ENCODE assay signal across 8 cellular contexts in genomic region chr10:10677479-10677878, GRCh38.
DNase-seq lines count a peak whose midpoint lies in the region; ATAC-seq, FAIRE-seq and TF ChIP-seq lines count a peak whose summit lies in the region.

No MANE protein-coding gene starts in this region.

- H3K9me1 ChIP-seq in endothelial cell of umbilical vein (replicated peaks; ENCODE audit: control insufficient read depth, extremely low read depth, insufficient read depth, low read length), result no peaks in the 10 kb centered on the region

- TF ChIP-seq CTCF in AG10803 (conservative IDR thresholded peaks at IDR 0.05; ENCODE audit: low read length) (peak; percentile 67), Peyer's patch (IDR thresholded peaks at IDR 0.05) (peak in 4 of 6 experiments; percentile 19 to 50 (median 44)), endothelial cell of umbilical vein (IDR thresholded peaks at IDR 0.05; ENCODE audit: extremely low read depth in 1 of 2, insufficient read depth in 1 of 2, low read depth in 1 of 2, low read length in 2 of 2) (peak; percentile 19 to 25), neural crest cell (conservative IDR thresholded peaks at IDR 0.05) (peak; percentile 74)

- TF ChIP-seq POLR2A in Peyer's patch (IDR thresholded peaks at IDR 0.05) (no peak), endothelial cell of umbilical vein (IDR thresholded peaks at IDR 0.05; ENCODE audit: low read depth, low read length) (no peak)

- H3K27me3 ChIP-seq in Peyer's patch (no peaks in the 10 kb centered on the region), endothelial cell of umbilical vein (ENCODE audit: control insufficient read depth in 2 of 2, insufficient read depth in 2 of 2, low read length in 2 of 2) (no peaks in the 10 kb centered on the region)

- dilution Hi-C loops in endothelial cell of umbilical vein (cut with MboI; ENCODE audit: extremely low pct_ligation_motif_present, low sequenced_read_pairs), result no loop called here

- no peak overlapping the region for H3K4me3 Mint-ChIP-seq in neural crest cell

- H3K9ac ChIP-seq in endothelial cell of umbilical vein (replicated peaks; ENCODE audit: extremely low read depth, insufficient read depth, low read length), result no peak overlapping the region

- H3K4me1 Mint-ChIP-seq in neural crest cell, result peaks cover 3% of the 10 kb centered on the region

- DNase-seq in AG10803 (ENCODE audit: low read depth) (peak; percentile 60), Peyer's patch (peak in 1 of 3 donors; percentile 56), endothelial cell of umbilical vein (ENCODE audit: low read depth, low spot score) (peak; percentile 50), neural crest cell (ENCODE audit: low read depth, low spot score) (peak; percentile 56), cerebellar nuclear complex (lab: John Stamatoyannopoulos, UW) (no peak), cortex of kidney (lab: John Stamatoyannopoulos, UW) (no peak)

- H4K20me1 ChIP-seq in endothelial cell of umbilical vein (replicated peaks; ENCODE audit: control insufficient read depth, extremely low read depth, insufficient read depth, low read length), result no peaks in the 10 kb centered on the region

- H3K36me3 ChIP-seq in Peyer's patch, result no peaks in the 10 kb centered on the region
- no peaks in the 10 kb centered on the region for H3K36me3 ChIP-seq in endothelial cell of umbilical vein (ENCODE audit: control insufficient read depth in 2 of 2, extremely low read depth in 1 of 2, insufficient read depth in 2 of 2, low read length in 2 of 2)

- no peaks in the 10 kb centered on the region for H3K9me3 ChIP-seq in Peyer's patch
- H3K9me3 ChIP-seq in endothelial cell of umbilical vein (replicated peaks; ENCODE audit: control insufficient read depth, insufficient read depth, low read length), result no peaks in the 10 kb centered on the region

- peaks cover 8% of the 10 kb centered on the region for H3K9me3 Mint-ChIP-seq in neural crest cell

- FAIRE-seq in endothelial cell of umbilical vein (lab: Jason Lieb, UNC), result peak; percentile 80

- no peak overlapping the region for H3K27ac Mint-ChIP-seq in neural crest cell (ENCODE audit: unreplicated experiment)

- no peaks in the 10 kb centered on the region for H3K27me3 Mint-ChIP-seq in neural crest cell (ENCODE audit: low read depth)

- peak; percentile 74 for ATAC-seq in GM18858 (IDR thresholded peaks at IDR 0.05; ENCODE audit: unreplicated experiment)
- peak; percentile 68 for ATAC-seq in HG03460 (IDR thresholded peaks at IDR 0.05; ENCODE audit: unreplicated experiment)

- no TSS peak for BruUV-seq in endothelial cell of umbilical vein (replicated peaks; lab: Mats Ljungman, UMichigan)

- H3K4me1 ChIP-seq in Peyer's patch (no peaks in the 10 kb centered on the region), endothelial cell of umbilical vein (ENCODE audit: control insufficient read depth, extremely low read depth, insufficient read depth, low read length) (no peaks in the 10 kb centered on the region)

- peaks cover 11% of the 10 kb centered on the region for H3K36me3 Mint-ChIP-seq in neural crest cell (ENCODE audit: low read depth)

- no peaks in the 10 kb centered on the region for H3K79me2 ChIP-seq in endothelial cell of umbilical vein (ENCODE audit: control insufficient read depth, insufficient read depth, low read length)

- no peak overlapping the region for H3K4me2 ChIP-seq in endothelial cell of umbilical vein (ENCODE audit: insufficient read depth, low read length)

- H3K27ac ChIP-seq in Peyer's patch, result no peak overlapping the region
- H3K27ac ChIP-seq in endothelial cell of umbilical vein (ENCODE audit: insufficient read depth, low read depth, low read length), result no peak overlapping the region

- H3K4me3 ChIP-seq in AG10803 (ENCODE audit: low read length) (no peak overlapping the region), Peyer's patch (no peak overlapping the region), endothelial cell of umbilical vein (replicated peaks in 1 of 3; ENCODE audit: insufficient read depth in 1 of 3, low read depth in 1 of 3, low read length in 3 of 3) (no peak overlapping the region)

- POLR2A ChIA-PET in endothelial cell of umbilical vein (lab: Charles Lee), result interaction anchor here (0.6 kb wide), 1 partner anchor 1069 kb away, joined by 4 read pairs; no protein-coding TSS in a partner anchor

- CTCF ChIA-PET in endothelial cell of umbilical vein (lab: Charles Lee), result interaction anchor here (0.7 to 3.3 kb wide), 11 partner anchors 8 to 1345 kb away, joined by 3 to 46 read pairs (median 4); no protein-coding TSS in a partner anchor

- intact Hi-C loops in endothelial cell of umbilical vein (cut with micrococcal nuclease), result loop anchor here (1.0 to 2.0 kb wide), 6 partner anchors 153 to 1335 kb away; no protein-coding TSS in a partner anchor

- no peak overlapping the region for H2AFZ ChIP-seq in endothelial cell of umbilical vein (ENCODE audit: low read depth, low read length)

TF ChIP-seq in endothelial cell of umbilical vein, 7 proteins besides CTCF, POLR2A, EP300 and RAD21:
- TF ChIP-seq EZH2 (IDR thresholded peaks at IDR 0.05; ENCODE audit: borderline replicate concordance, low read depth, low read length, severe bottlenecking) (no peak), POLR2AphosphoS5 (IDR thresholded peaks at IDR 0.05; ENCODE audit: insufficient read depth, low read depth, low read length) (no peak), FOS (IDR thresholded peaks at IDR 0.05; ENCODE audit: borderline replicate concordance, insufficient read depth, low read length) (no peak), MYC (IDR thresholded peaks at IDR 0.05; ENCODE audit: low read depth, low read length) (no peak)

Comparison
In these comparisons a context has a peak if more than half of its experiments do, and no peak if none do; other contexts are left out.
1. DNase-seq: peak in AG10803 (single experiment), endothelial cell of umbilical vein (single experiment) and neural crest cell (single experiment); none in cerebellar nuclear complex (0 of 2) and cortex of kidney (single experiment).
2. CTCF ChIP-seq: peak in every context shown above with its lines; median percentile 74 in neural crest cell; 67 in AG10803; 44 in Peyer's patch; 22 in endothelial cell of umbilical vein.